ENCODE assay signal across 16 cellular contexts in the genomic region with DNA sequence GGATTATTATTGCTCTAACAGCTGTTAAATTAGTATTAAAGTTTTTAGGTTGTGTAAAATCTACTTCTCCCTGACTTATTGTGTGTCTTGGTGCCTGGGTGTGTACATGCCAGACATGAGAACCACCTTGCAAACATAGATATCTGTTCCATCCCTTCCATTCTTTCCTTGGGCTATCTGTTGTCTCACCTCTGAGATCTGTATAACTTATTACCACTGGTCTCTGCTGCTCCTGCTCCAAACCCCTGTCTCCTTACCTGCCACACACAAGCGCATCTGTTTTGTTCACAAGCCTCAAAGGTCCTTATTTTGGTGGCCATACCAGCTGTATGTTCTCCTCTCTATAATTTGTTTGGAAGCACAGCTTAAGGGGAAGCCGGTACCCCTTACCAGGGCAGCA. TPM values are rescaled to one million over a fixed set of nuclear protein-coding genes. Genes with fewer than 3 reads are reported as not detected.
DNase-seq lines count a peak whose midpoint lies in the region; ATAC-seq, FAIRE-seq and TF ChIP-seq lines count a peak whose summit lies in the region.
"Had no signal": no experiment of that assay in that cellular context is flagged by ENCODE, and none has a peak within 500 bp of the region (broad histone marks: within the 10 kb centered on the region; RNA-seq: fewer than 3 reads in every experiment).

No MANE protein-coding gene starts in this region.

- 89 to 97% methylated on average over 2 of the region's 2 CpGs for WGBS in pancreas, 2 donors
- 97 to 98% (median 98%) methylated on average over 2 of the region's 2 CpGs for WGBS in heart left ventricle, 4 donors

- peak overlapping the region; percentile 11 for H3K4me3 Mint-ChIP-seq in activated naive CD8-positive, alpha-beta T cell
- no peak overlapping the region for H3K4me3 Mint-ChIP-seq in activated naive CD8-positive, alpha-beta T cell treated with anti-CD3 and anti-CD28 coated beads for 36 hours
- peak overlapping the region in 7 of 10 donors; percentile 4 to 58 (median 36) for H3K4me3 Mint-ChIP-seq in naive thymus-derived CD8-positive, alpha-beta T cell
- H3K4me3 Mint-ChIP-seq: dendritic cell treated with granulocyte-macrophage colony-stimulating factor and Interleukin-4, amounts not matched to agents 40 ng/mL and 50 ng/mL, for 4 days had no signal

- intact Hi-C loops in pancreas (cut with DNase I) (no loop called here), heart left ventricle (cut with DNase I) (loop anchor here in 3 of 10 donors (5.0 to 10.0 kb wide), 3 partner anchors 40 to 253 kb away; a partner anchor contains a TSS)

- H3K4me3 ChIP-seq in coronary artery (peak overlapping the region; percentile 91), pancreas (no peak overlapping the region), heart left ventricle (no peak overlapping the region)

- DNase-seq in activated naive CD8-positive, alpha-beta T cell treated with anti-CD3 and anti-CD28 coated beads for 36 hours = no peak
- DNase-seq in coronary artery (ENCODE audit: low spot score) (no peak), pancreas (no peak), NCI-H1930 (lab: John Stamatoyannopoulos, UW) (no peak), heart left ventricle (no peak), NCI-H1436 (lab: John Stamatoyannopoulos, UW) (no peak)
- no peak for DNase-seq in naive thymus-derived CD8-positive, alpha-beta T cell
- DNase-seq: activated CD4-positive, alpha-beta T cell treated with anti-CD3 and anti-CD28 coated beads, Interleukin-2, amount 50 U/mL, for 4 hours; CD4-positive, CD25-positive, alpha-beta regulatory T cell; NCI-H1105; SHP77 treated with DMSO at 0.1 percent for 48 hours; stimulated activated naive CD4-positive, alpha-beta T cell had no signal

- H3K27me3 ChIP-seq in pancreas (no peaks in the 10 kb centered on the region), heart left ventricle (no peaks in the 10 kb centered on the region)

- H3K4me1 ChIP-seq in pancreas = peaks cover 3 to 13% (median 6%) of the 10 kb centered on the region in 3 donors
- H3K4me1 ChIP-seq in heart left ventricle = peaks cover 0 to 24% (median 11%) of the 10 kb centered on the region in 12 donors

- H3K27ac Mint-ChIP-seq in activated naive CD8-positive, alpha-beta T cell = no peak overlapping the region
- H3K27ac Mint-ChIP-seq in activated naive CD8-positive, alpha-beta T cell treated with anti-CD3 and anti-CD28 coated beads for 36 hours = no peak overlapping the region
- H3K27ac Mint-ChIP-seq in naive thymus-derived CD8-positive, alpha-beta T cell = peak overlapping the region in 3 of 10 donors; percentile 12 to 27 (median 13)
- H3K27ac Mint-ChIP-seq: dendritic cell treated with granulocyte-macrophage colony-stimulating factor and Interleukin-4, amounts not matched to agents 40 ng/mL and 50 ng/mL, for 4 days had no signal

- no peak for TF ChIP-seq POLR2A in heart left ventricle (IDR thresholded peaks at IDR 0.05)

- H3K4me1 Mint-ChIP-seq in activated naive CD8-positive, alpha-beta T cell (ENCODE audit: low read depth) = peaks cover 23% of the 10 kb centered on the region
- peaks cover 21% of the 10 kb centered on the region for H3K4me1 Mint-ChIP-seq in activated naive CD8-positive, alpha-beta T cell treated with anti-CD3 and anti-CD28 coated beads for 36 hours
- peaks cover 23 to 35% (median 29%) of the 10 kb centered on the region in 4 donors for H3K4me1 Mint-ChIP-seq in naive thymus-derived CD8-positive, alpha-beta T cell

- H3K9me3 Mint-ChIP-seq in activated naive CD8-positive, alpha-beta T cell (ENCODE audit: low read depth) = no peaks in the 10 kb centered on the region
- no peaks in the 10 kb centered on the region for H3K9me3 Mint-ChIP-seq in activated naive CD8-positive, alpha-beta T cell treated with anti-CD3 and anti-CD28 coated beads for 36 hours
- peaks cover 0 to 2% (median 0%) of the 10 kb centered on the region in 9 donors for H3K9me3 Mint-ChIP-seq in naive thymus-derived CD8-positive, alpha-beta T cell
- H3K9me3 Mint-ChIP-seq: dendritic cell treated with granulocyte-macrophage colony-stimulating factor and Interleukin-4, amounts not matched to agents 40 ng/mL and 50 ng/mL, for 4 days had no signal

- H3K27ac ChIP-seq in coronary artery = peak overlapping the region; percentile 79 to 87
- peak overlapping the region in 2 of 4 donors; percentile 68 to 83 for H3K27ac ChIP-seq in pancreas
- H3K27ac ChIP-seq in heart left ventricle = peak overlapping the region in 1 of 12 donors; percentile 85
- H3K27ac ChIP-seq: neutrophil had no signal

- no peak for FAIRE-seq in pancreas (lab: Jason Lieb, UNC)
- FAIRE-seq: GM12892 had no signal

- H3K27me3 Mint-ChIP-seq in activated naive CD8-positive, alpha-beta T cell = peaks cover 6% of the 10 kb centered on the region
- peaks cover 24% of the 10 kb centered on the region for H3K27me3 Mint-ChIP-seq in activated naive CD8-positive, alpha-beta T cell treated with anti-CD3 and anti-CD28 coated beads for 36 hours
- peaks cover 0 to 4% (median 0%) of the 10 kb centered on the region in 5 donors for H3K27me3 Mint-ChIP-seq in naive thymus-derived CD8-positive, alpha-beta T cell

- H3K36me3 ChIP-seq in pancreas = no peaks in the 10 kb centered on the region
- no peaks in the 10 kb centered on the region for H3K36me3 ChIP-seq in heart left ventricle
- H3K36me3 ChIP-seq: neutrophil had no signal

- POLR2A ChIA-PET in naive thymus-derived CD8-positive, alpha-beta T cell (lab: Charles Lee) = no interaction called here

- ATAC-seq in naive thymus-derived CD8-positive, alpha-beta T cell = no peak
- no peak for ATAC-seq in pancreas
- no peak for ATAC-seq in heart left ventricle

- H3K36me3 Mint-ChIP-seq in activated naive CD8-positive, alpha-beta T cell = no peaks in the 10 kb centered on the region
- no peaks in the 10 kb centered on the region for H3K36me3 Mint-ChIP-seq in activated naive CD8-positive, alpha-beta T cell treated with anti-CD3 and anti-CD28 coated beads for 36 hours
- H3K36me3 Mint-ChIP-seq in naive thymus-derived CD8-positive, alpha-beta T cell = no peaks in the 10 kb centered on the region
- H3K36me3 Mint-ChIP-seq: CD4-positive, CD25-positive, alpha-beta regulatory T cell had no signal

- H3K9me3 ChIP-seq in pancreas (no peaks in the 10 kb centered on the region), heart left ventricle (no peaks in the 10 kb centered on the region)
- H3K9me3 ChIP-seq: neutrophil had no signal

- TF ChIP-seq CTCF in coronary artery (IDR thresholded peaks at IDR 0.05) (no peak), pancreas (IDR thresholded peaks at IDR 0.05) (no peak), heart left ventricle (IDR thresholded peaks at IDR 0.05) (no peak)

RNA-seq across cellular contexts. Expression of a gene that starts 2.5 kb away (rescaled TPM):
- 1 to 10 TPM; 1.5 to 2.6 TPM for total RNA-seq in activated naive CD8-positive, alpha-beta T cell treated with anti-CD3 and anti-CD28 coated beads for 36 hours
- 1 to 10 TPM; 2.5 to 3.8 TPM for total RNA-seq in naive thymus-derived CD8-positive, alpha-beta T cell
- 1 to 10 TPM in 2 of 3 donors, under 1 TPM in 1; 0.73 to 1.7 (median 1.5) TPM for polyA plus RNA-seq in naive thymus-derived CD8-positive, alpha-beta T cell
- 10 to 100 TPM in 1 of 6 donors, 1 to 10 TPM in 5; 5.2 to 11.6 (median 7.6) TPM for total RNA-seq in pancreas
- polyA plus RNA-seq in pancreas = 10 to 100 TPM in 1 of 2 donors, 1 to 10 TPM in 1; 7.2 to 10.2 TPM
- 10 to 100 TPM in 1 of 9 donors, 1 to 10 TPM in 8; 1.2 to 11.2 (median 3.6) TPM for total RNA-seq in heart left ventricle
- 1 to 10 TPM; 2.0 to 2.5 TPM for polyA plus RNA-seq in heart left ventricle
